In genomic region chr5:128199104-128199503, GRCh38 we compare ENCODE assay signal across 16 cellular contexts.
DNase-seq lines count a peak whose midpoint lies in the region; ATAC-seq lines count a peak whose summit lies in the region.
"Had no signal": no experiment of that assay in that cellular context is flagged by ENCODE, and none has a peak within 500 bp of the region (broad histone marks: within the 10 kb centered on the region; RNA-seq: fewer than 3 reads in every experiment).

No MANE protein-coding gene starts in this region.

- peak overlapping the region; percentile 46 for H3K27ac ChIP-seq in skeletal muscle tissue (ENCODE audit: low read depth, low read length)
- H3K27ac ChIP-seq: 22Rv1, coronary artery, parathyroid adenoma had no signal

- H3K9ac ChIP-seq in skeletal muscle tissue (ENCODE audit: low read depth in 1 of 3, low read length in 3 of 3) = no peak overlapping the region
- H3K9ac ChIP-seq: parathyroid adenoma had no signal

- H3K4me1 ChIP-seq in skeletal muscle tissue (ENCODE audit: control insufficient read depth in 3 of 3, insufficient read depth in 3 of 3, low read length in 3 of 3) = peaks cover 20 to 35% (median 25%) of the 10 kb centered on the region in 3 donors

- no peak for ATAC-seq in GM18502 (IDR thresholded peaks at IDR 0.05; ENCODE audit: poor library complexity, unreplicated experiment)

- no peak overlapping the region for H3K4me3 ChIP-seq in skeletal muscle tissue (ENCODE audit: low read length in 3 of 3)
- H3K4me3 ChIP-seq: coronary artery had no signal

- no peaks in the 10 kb centered on the region for H3K9me3 ChIP-seq in skeletal muscle tissue (ENCODE audit: control insufficient read depth in 3 of 3, low read length in 3 of 3)

- peak; percentile 3 for DNase-seq in NCI-H2029 (lab: John Stamatoyannopoulos, UW)
- no peak for DNase-seq in NCI-H2029 treated with DMSO at 0.1 percent for 48 hours (lab: John Stamatoyannopoulos, UW)
- DNase-seq in SHP77 treated with DMSO at 0.1 percent for 48 hours (lab: John Stamatoyannopoulos, UW) = peak; percentile 43
- peak; percentile 27 for DNase-seq in glomerular endothelial cell (ENCODE audit: extremely low read depth, low read depth, low spot score)
- DNase-seq in DMS153 (lab: John Stamatoyannopoulos, UW) = no peak
- DNase-seq in KG1 (lab: John Stamatoyannopoulos, UW) = no peak
- DNase-seq: activated CD4-positive, alpha-beta T cell treated with anti-CD3 and anti-CD28 coated beads for 1 hour; DND-41; glutamatergic neuron; NCI-H1417; NCI-H774 had no signal

- no peaks in the 10 kb centered on the region for H3K27me3 ChIP-seq in skeletal muscle tissue (ENCODE audit: control insufficient read depth in 3 of 3, insufficient read depth in 3 of 3, low read length in 3 of 3)

- no peaks in the 10 kb centered on the region for H3K36me3 ChIP-seq in skeletal muscle tissue (ENCODE audit: control insufficient read depth in 3 of 3, insufficient read depth in 3 of 3, low read length in 3 of 3)

Comparison
In these comparisons a context has a peak if more than half of its experiments do, and no peak if none do; other contexts are left out.
1. DNase-seq: peak in NCI-H2029 (single experiment), SHP77 treated with DMSO at 0.1 percent for 48 hours (single experiment) and glomerular endothelial cell (single experiment); none in NCI-H2029 treated with DMSO at 0.1 percent for 48 hours (single experiment), DMS153 (single experiment) and KG1 (single experiment).